Comparison of ENCODE assay signal across 1 cellular context in the genomic region with DNA sequence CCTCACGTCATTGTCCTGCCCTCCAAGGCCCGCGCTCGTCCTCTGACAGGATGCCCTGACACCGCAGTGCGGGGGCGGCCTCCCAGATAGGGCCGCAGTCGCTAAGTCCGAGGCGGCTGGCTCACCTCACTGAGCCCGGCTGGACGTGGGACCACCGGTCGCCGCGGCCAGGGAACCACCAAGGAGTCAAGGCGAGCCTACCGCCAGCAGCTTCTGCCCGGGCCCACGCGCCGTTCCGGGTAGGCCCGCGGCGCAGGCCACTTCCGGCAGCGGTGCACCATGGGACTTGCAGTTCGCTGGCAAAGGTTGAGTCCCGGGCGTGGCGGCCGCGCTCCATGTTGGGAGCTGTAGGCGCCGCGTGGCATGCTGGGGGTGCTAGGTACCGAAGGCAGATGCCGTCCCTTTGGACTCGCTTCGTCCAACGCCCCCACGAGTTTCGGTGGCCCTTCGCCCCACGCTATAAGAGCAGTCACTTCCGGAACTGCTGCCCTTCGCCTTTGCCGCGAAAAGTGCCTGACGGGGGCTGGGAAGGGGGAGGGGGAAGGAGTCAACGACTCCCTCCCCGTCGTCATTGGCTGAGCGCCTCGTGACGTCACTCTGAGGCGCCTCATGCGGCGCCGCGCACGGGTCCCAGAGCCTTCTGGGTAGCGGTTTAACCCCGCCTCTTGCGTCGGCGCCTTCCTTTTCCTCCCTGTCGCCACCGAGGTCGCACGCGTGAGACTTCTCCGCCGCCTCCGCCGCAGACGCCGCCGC.
TF ChIP-seq lines count a peak whose summit lies in the region.

A gene (plus strand): TSS at position 681 of the 753 bp plus-strand sequence. CDS start 268 bp downstream, outside the sequence.

TF ChIP-seq in K562, 482 proteins besides CTCF, POLR2A, EP300 and RAD21 (continued from another document and continues in another):
- TF ChIP-seq, protein P1, sequence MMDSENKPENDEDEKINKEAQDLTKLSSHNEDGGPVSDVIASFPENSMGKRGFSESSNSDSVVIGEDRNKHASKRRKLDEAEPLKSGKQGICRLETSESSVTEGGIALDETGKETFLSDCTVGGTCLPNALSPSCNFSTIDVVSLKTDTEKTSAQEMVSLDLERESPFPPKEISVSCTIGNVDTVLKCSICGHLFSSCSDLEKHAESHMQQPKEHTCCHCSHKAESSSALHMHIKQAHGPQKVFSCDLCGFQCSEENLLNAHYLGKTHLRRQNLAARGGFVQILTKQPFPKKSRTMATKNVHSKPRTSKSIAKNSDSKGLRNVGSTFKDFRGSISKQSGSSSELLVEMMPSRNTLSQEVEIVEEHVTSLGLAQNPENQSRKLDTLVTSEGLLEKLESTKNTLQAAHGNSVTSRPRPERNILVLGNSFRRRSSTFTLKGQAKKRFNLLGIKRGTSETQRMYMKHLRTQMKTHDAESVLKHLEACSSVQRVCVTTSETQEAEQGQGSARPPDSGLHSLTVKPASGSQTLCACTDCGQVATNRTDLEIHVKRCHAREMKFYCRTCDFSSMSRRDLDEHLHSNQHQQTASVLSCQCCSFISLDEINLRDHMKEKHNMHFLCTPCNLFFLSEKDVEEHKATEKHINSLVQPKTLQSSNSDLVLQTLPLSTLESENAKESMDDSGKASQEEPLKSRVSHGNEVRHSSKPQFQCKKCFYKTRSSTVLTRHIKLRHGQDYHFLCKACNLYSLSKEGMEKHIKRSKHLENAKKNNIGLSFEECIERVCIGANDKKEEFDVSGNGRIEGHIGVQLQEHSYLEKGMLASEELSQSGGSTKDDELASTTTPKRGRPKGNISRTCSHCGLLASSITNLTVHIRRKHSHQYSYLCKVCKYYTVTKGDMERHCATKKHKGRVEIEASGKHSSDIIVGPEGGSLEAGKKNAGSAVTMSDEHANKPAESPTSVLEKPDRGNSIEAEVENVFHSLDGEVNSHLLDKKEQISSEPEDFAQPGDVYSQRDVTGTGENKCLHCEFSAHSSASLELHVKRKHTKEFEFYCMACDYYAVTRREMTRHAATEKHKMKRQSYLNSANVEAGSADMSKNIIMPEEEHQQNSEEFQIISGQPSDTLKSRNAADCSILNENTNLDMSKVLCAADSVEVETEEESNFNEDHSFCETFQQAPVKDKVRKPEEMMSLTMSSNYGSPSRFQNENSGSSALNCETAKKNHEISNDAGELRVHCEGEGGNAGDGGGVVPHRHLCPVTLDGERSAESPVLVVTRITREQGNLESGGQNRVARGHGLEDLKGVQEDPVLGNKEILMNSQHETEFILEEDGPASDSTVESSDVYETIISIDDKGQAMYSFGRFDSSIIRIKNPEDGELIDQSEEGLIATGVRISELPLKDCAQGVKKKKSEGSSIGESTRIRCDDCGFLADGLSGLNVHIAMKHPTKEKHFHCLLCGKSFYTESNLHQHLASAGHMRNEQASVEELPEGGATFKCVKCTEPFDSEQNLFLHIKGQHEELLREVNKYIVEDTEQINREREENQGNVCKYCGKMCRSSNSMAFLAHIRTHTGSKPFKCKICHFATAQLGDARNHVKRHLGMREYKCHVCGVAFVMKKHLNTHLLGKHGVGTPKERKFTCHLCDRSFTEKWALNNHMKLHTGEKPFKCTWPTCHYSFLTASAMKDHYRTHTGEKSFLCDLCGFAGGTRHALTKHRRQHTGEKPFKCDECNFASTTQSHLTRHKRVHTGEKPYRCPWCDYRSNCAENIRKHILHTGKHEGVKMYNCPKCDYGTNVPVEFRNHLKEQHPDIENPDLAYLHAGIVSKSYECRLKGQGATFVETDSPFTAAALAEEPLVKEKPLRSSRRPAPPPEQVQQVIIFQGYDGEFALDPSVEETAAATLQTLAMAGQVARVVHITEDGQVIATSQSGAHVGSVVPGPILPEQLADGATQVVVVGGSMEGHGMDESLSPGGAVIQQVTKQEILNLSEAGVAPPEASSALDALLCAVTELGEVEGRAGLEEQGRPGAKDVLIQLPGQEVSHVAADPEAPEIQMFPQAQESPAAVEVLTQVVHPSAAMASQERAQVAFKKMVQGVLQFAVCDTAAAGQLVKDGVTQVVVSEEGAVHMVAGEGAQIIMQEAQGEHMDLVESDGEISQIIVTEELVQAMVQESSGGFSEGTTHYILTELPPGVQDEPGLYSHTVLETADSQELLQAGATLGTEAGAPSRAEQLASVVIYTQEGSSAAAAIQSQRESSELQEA (IDR thresholded peaks at IDR 0.05; ENCODE audit: low read depth), result no peak
- TF ChIP-seq SMAD1 (IDR thresholded peaks at IDR 0.05; ENCODE audit: low read depth, low read length, partially characterized antibody) (peak; percentile 61), STAG1 (CRISPR knock-in tag; IDR thresholded peaks at IDR 0.05; ENCODE audit: borderline replicate concordance) (no peak), SRSF1 (IDR thresholded peaks at IDR 0.05; ENCODE audit: low read depth, low read length) (no peak; the same call in 1 of the 2 replicates), CEBPB (tag; IDR thresholded peaks at IDR 0.05) (no peak), SMAD4 (CRISPR knock-in tag; conservative IDR thresholded peaks at IDR 0.05) (peak; percentile 19), SAFB2 (IDR thresholded peaks at IDR 0.05; ENCODE audit: borderline replicate concordance, low read depth, low read length, severe bottlenecking) (no peak), ARID2 (IDR thresholded peaks at IDR 0.05) (no peak), RCOR1 (IDR thresholded peaks at IDR 0.05; ENCODE audit: borderline replicate concordance in 1 of 2, low read depth in 2 of 2, low read length in 2 of 2) (peak; percentile 13 to 47; a peak in 2 of 4 replicates), ZNF551 (CRISPR knock-in tag; IDR thresholded peaks at IDR 0.05) (no peak), ZNF57 (CRISPR knock-in tag; IDR thresholded peaks at IDR 0.05) (no peak), RBBP5 (IDR thresholded peaks at IDR 0.05; ENCODE audit: borderline replicate concordance, insufficient read depth, low read length, poor library complexity, severe bottlenecking) (peak; percentile 72), POU5F1 (IDR thresholded peaks at IDR 0.05; ENCODE audit: borderline replicate concordance, low read depth, low read length, partially characterized antibody) (no peak), POLR2G (IDR thresholded peaks at IDR 0.05; ENCODE audit: low read depth, low read length) (peak; percentile 94), NFE2L1 (tag; IDR thresholded peaks at IDR 0.05; ENCODE audit: borderline replicate concordance, low read depth) (no peak), SRF (CRISPR knock-in tag; IDR thresholded peaks at IDR 0.05) (peak; percentile 51 to 71; a peak in 3 of 4 replicates), IRF2 (CRISPR knock-in tag; IDR thresholded peaks at IDR 0.05) (no peak), FOXK1 (CRISPR knock-in tag; IDR thresholded peaks at IDR 0.05; ENCODE audit: borderline replicate concordance) (peak; percentile 78), GTF2F1 (IDR thresholded peaks at IDR 0.05; ENCODE audit: low read depth, low read length) (peak; percentile 94), ZC3H8 (IDR thresholded peaks at IDR 0.05) (no peak), SNIP1 (IDR thresholded peaks at IDR 0.05; ENCODE audit: low read depth) (no peak), HMG20A (CRISPR knock-in tag; conservative IDR thresholded peaks at IDR 0.05) (no peak), ZZZ3 (IDR thresholded peaks at IDR 0.05) (no peak; the same call in 1 of the 2 replicates), OTX1 (CRISPR knock-in tag; IDR thresholded peaks at IDR 0.05) (0 out of 2 replicates have a peak, but pooled peaks have one; percentile 27)
- TF ChIP-seq, protein P2, sequence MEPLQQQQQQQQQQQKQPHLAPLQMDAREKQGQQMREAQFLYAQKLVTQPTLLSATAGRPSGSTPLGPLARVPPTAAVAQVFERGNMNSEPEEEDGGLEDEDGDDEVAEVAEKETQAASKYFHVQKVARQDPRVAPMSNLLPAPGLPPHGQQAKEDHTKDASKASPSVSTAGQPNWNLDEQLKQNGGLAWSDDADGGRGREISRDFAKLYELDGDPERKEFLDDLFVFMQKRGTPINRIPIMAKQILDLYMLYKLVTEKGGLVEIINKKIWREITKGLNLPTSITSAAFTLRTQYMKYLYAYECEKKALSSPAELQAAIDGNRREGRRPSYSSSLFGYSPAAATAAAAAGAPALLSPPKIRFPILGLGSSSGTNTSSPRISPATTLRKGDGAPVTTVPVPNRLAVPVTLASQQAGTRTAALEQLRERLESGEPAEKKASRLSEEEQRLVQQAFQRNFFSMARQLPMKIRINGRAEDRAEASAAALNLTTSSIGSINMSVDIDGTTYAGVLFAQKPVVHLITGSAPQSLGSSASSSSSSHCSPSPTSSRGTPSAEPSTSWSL (CRISPR knock-in tag; IDR thresholded peaks at IDR 0.05; ENCODE audit: borderline replicate concordance), result peak; percentile 83; the same call in 1 of the 2 replicates
- TF ChIP-seq, protein P3, sequence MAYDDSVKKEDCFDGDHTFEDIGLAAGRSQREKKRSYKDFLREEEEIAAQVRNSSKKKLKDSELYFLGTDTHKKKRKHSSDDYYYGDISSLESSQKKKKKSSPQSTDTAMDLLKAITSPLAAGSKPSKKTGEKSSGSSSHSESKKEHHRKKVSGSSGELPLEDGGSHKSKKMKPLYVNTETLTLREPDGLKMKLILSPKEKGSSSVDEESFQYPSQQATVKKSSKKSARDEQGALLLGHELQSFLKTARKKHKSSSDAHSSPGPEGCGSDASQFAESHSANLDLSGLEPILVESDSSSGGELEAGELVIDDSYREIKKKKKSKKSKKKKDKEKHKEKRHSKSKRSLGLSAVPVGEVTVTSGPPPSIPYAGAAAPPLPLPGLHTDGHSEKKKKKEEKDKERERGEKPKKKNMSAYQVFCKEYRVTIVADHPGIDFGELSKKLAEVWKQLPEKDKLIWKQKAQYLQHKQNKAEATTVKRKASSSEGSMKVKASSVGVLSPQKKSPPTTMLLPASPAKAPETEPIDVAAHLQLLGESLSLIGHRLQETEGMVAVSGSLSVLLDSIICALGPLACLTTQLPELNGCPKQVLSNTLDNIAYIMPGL (CRISPR knock-in tag; IDR thresholded peaks at IDR 0.05), result 0 out of 2 replicates have a peak, but pooled peaks have one; percentile 30
- TF ChIP-seq, protein P4, sequence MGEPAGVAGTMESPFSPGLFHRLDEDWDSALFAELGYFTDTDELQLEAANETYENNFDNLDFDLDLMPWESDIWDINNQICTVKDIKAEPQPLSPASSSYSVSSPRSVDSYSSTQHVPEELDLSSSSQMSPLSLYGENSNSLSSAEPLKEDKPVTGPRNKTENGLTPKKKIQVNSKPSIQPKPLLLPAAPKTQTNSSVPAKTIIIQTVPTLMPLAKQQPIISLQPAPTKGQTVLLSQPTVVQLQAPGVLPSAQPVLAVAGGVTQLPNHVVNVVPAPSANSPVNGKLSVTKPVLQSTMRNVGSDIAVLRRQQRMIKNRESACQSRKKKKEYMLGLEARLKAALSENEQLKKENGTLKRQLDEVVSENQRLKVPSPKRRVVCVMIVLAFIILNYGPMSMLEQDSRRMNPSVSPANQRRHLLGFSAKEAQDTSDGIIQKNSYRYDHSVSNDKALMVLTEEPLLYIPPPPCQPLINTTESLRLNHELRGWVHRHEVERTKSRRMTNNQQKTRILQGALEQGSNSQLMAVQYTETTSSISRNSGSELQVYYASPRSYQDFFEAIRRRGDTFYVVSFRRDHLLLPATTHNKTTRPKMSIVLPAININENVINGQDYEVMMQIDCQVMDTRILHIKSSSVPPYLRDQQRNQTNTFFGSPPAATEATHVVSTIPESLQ (CRISPR knock-in tag; IDR thresholded peaks at IDR 0.05), result no peak; the same call in 1 of the 2 replicates
- TF ChIP-seq, protein P5, sequence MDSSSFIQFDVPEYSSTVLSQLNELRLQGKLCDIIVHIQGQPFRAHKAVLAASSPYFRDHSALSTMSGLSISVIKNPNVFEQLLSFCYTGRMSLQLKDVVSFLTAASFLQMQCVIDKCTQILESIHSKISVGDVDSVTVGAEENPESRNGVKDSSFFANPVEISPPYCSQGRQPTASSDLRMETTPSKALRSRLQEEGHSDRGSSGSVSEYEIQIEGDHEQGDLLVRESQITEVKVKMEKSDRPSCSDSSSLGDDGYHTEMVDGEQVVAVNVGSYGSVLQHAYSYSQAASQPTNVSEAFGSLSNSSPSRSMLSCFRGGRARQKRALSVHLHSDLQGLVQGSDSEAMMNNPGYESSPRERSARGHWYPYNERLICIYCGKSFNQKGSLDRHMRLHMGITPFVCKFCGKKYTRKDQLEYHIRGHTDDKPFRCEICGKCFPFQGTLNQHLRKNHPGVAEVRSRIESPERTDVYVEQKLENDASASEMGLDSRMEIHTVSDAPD (CRISPR knock-in tag; IDR thresholded peaks at IDR 0.05), result no peak
- TF ChIP-seq, protein P6, sequence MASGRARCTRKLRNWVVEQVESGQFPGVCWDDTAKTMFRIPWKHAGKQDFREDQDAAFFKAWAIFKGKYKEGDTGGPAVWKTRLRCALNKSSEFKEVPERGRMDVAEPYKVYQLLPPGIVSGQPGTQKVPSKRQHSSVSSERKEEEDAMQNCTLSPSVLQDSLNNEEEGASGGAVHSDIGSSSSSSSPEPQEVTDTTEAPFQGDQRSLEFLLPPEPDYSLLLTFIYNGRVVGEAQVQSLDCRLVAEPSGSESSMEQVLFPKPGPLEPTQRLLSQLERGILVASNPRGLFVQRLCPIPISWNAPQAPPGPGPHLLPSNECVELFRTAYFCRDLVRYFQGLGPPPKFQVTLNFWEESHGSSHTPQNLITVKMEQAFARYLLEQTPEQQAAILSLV (tag; IDR thresholded peaks at IDR 0.05), result no peak
- TF ChIP-seq, protein P7, sequence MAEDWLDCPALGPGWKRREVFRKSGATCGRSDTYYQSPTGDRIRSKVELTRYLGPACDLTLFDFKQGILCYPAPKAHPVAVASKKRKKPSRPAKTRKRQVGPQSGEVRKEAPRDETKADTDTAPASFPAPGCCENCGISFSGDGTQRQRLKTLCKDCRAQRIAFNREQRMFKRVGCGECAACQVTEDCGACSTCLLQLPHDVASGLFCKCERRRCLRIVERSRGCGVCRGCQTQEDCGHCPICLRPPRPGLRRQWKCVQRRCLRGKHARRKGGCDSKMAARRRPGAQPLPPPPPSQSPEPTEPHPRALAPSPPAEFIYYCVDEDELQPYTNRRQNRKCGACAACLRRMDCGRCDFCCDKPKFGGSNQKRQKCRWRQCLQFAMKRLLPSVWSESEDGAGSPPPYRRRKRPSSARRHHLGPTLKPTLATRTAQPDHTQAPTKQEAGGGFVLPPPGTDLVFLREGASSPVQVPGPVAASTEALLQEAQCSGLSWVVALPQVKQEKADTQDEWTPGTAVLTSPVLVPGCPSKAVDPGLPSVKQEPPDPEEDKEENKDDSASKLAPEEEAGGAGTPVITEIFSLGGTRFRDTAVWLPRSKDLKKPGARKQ (CRISPR knock-in tag; IDR thresholded peaks at IDR 0.05), result no peak
- TF ChIP-seq, protein P8, sequence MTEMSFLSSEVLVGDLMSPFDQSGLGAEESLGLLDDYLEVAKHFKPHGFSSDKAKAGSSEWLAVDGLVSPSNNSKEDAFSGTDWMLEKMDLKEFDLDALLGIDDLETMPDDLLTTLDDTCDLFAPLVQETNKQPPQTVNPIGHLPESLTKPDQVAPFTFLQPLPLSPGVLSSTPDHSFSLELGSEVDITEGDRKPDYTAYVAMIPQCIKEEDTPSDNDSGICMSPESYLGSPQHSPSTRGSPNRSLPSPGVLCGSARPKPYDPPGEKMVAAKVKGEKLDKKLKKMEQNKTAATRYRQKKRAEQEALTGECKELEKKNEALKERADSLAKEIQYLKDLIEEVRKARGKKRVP (CRISPR knock-in tag; IDR thresholded peaks at IDR 0.05), result no peak
- TF ChIP-seq, protein P9, sequence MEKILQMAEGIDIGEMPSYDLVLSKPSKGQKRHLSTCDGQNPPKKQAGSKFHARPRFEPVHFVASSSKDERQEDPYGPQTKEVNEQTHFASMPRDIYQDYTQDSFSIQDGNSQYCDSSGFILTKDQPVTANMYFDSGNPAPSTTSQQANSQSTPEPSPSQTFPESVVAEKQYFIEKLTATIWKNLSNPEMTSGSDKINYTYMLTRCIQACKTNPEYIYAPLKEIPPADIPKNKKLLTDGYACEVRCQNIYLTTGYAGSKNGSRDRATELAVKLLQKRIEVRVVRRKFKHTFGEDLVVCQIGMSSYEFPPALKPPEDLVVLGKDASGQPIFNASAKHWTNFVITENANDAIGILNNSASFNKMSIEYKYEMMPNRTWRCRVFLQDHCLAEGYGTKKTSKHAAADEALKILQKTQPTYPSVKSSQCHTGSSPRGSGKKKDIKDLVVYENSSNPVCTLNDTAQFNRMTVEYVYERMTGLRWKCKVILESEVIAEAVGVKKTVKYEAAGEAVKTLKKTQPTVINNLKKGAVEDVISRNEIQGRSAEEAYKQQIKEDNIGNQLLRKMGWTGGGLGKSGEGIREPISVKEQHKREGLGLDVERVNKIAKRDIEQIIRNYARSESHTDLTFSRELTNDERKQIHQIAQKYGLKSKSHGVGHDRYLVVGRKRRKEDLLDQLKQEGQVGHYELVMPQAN (IDR thresholded peaks at IDR 0.05; ENCODE audit: borderline replicate concordance), result peak; percentile 96
